Comparison of ENCODE assay signal across 21 cellular contexts in genomic region chr11:58829736-58830135, GRCh38. TPM values are rescaled to one million over a fixed set of nuclear protein-coding genes. Genes with fewer than 3 reads are reported as not detected.
DNase-seq lines count a peak whose midpoint lies in the region; ATAC-seq and TF ChIP-seq lines count a peak whose summit lies in the region.
"Had no signal": no experiment of that assay in that cellular context is flagged by ENCODE, and none has a peak within 500 bp of the region (broad histone marks: within the 10 kb centered on the region; RNA-seq: fewer than 3 reads in every experiment).

No MANE protein-coding gene starts in this region.

- no peaks in the 10 kb centered on the region for H3K27me3 ChIP-seq in adipocyte (replicated peaks; ENCODE audit: control insufficient read depth, insufficient read depth, low read length)
- H3K27me3 ChIP-seq: transverse colon had no signal

- no peak overlapping the region for H3K27ac Mint-ChIP-seq in WTC11
- H3K27ac Mint-ChIP-seq: brain, H9 had no signal

- no peaks in the 10 kb centered on the region for H3K4me1 Mint-ChIP-seq in WTC11
- H3K4me1 Mint-ChIP-seq: brain, H9 had no signal

- no peaks in the 10 kb centered on the region for H3K27me3 Mint-ChIP-seq in WTC11 (ENCODE audit: low read depth)

- peaks cover 15% of the 10 kb centered on the region for H3K9me3 ChIP-seq in adipocyte (ENCODE audit: control insufficient read depth, low read length)

- peaks cover 18% of the 10 kb centered on the region for H3K36me3 Mint-ChIP-seq in WTC11
- H3K36me3 Mint-ChIP-seq: brain had no signal

- peak; percentile 9 for DNase-seq in AG08395 (ENCODE audit: low spot score)
- peak; percentile 81 for DNase-seq in HCEC 1CT
- DNase-seq in adipocyte (ENCODE audit: low read depth): peak; percentile 59
- peak; percentile 33 to 66 for DNase-seq in foreskin fibroblast
- DNase-seq in WTC11 (ENCODE audit: low spot score): no peak
- no peak for DNase-seq in NCI-H2171 treated with DMSO at 0.1 percent for 48 hours (lab: John Stamatoyannopoulos, UW)
- no peak for DNase-seq in NCI-H2029 (lab: John Stamatoyannopoulos, UW)
- DNase-seq in 8988T: no peak
- DNase-seq: activated effector memory CD4-positive, alpha-beta T cell treated with anti-CD3 and anti-CD28 coated beads, Interleukin-2, amount 50 U/mL, for 16 hours; C1 segment of cervical spinal cord; DMS53; effector CD4-positive, alpha-beta T cell; H9; KG1; NCI-H1417 treated with DMSO at 0.1 percent for 48 hours; NCI-H524; OCI-M1; stimulated activated CD4-positive, alpha-beta T cell treated with anti-CD3 and anti-CD28 coated beads, Interleukin-4, amount 100 ng/mL, for 24 hours; transverse colon had no signal

- TF ChIP-seq CTCF in foreskin fibroblast (IDR thresholded peaks at IDR 0.05; ENCODE audit: low read depth, low read length) (no peak), WTC11 (IDR thresholded peaks at IDR 0.05) (no peak)

- CTCF ChIA-PET in WTC11 (lab: Charles Lee): no interaction called here

- H3K4me3 Mint-ChIP-seq in WTC11: no peak overlapping the region
- H3K4me3 Mint-ChIP-seq: brain, H9 had no signal

- no peak overlapping the region for H3K9ac ChIP-seq in adipocyte (ENCODE audit: low read length)

- no peaks in the 10 kb centered on the region for H3K4me1 ChIP-seq in adipocyte (ENCODE audit: control insufficient read depth, insufficient read depth, low read length)
- H3K4me1 ChIP-seq: transverse colon had no signal

- POLR2A ChIA-PET in WTC11 (lab: Charles Lee): no interaction called here

- H3K36me3 ChIP-seq in adipocyte (ENCODE audit: control insufficient read depth, insufficient read depth, low read length, severe bottlenecking): no peaks in the 10 kb centered on the region
- H3K36me3 ChIP-seq: transverse colon had no signal

- ATAC-seq in WTC11: no peak
- ATAC-seq: sciatic nerve had no signal

- H3K4me3 ChIP-seq in adipocyte (ENCODE audit: low read length) (peak overlapping the region; percentile 25), foreskin fibroblast (ENCODE audit: low read depth in 1 of 2, low read length in 2 of 2) (no peak overlapping the region)
- H3K4me3 ChIP-seq: transverse colon had no signal

- H3K9me3 Mint-ChIP-seq in WTC11: peaks cover 52% of the 10 kb centered on the region

TF ChIP-seq in WTC11, 78 proteins besides CTCF, POLR2A, EP300 and RAD21:
- TF ChIP-seq ETV6 (CRISPR knock-in tag; IDR thresholded peaks at IDR 0.05) (no peak), RELA (CRISPR knock-in tag; IDR thresholded peaks at IDR 0.05; ENCODE audit: borderline replicate concordance) (no peak), SMAD3 (CRISPR knock-in tag; IDR thresholded peaks at IDR 0.05; ENCODE audit: borderline replicate concordance) (no peak), USF2 (CRISPR knock-in tag; IDR thresholded peaks at IDR 0.05) (no peak), ZSCAN18 (CRISPR knock-in tag; IDR thresholded peaks at IDR 0.05) (no peak)

RNA-seq across cellular contexts. Expression of gene GLYATL2, which starts 14.8 kb away (rescaled TPM):
- 0.14 to 0.37 TPM (median 0.20 TPM) in 3 replicates for total RNA-seq in WTC11 (2021)
- total RNA-seq: H9, transverse colon had no signal

Comparison
In these comparisons a context has a peak if more than half of its experiments do, and no peak if none do; other contexts are left out.
1. DNase-seq: peak in AG08395 (single experiment), HCEC 1CT (single experiment), adipocyte (single experiment) and foreskin fibroblast (2 of 2); none in WTC11 (single experiment), NCI-H2171 treated with DMSO at 0.1 percent for 48 hours (single experiment), NCI-H2029 (single experiment) and 8988T (single experiment).